In the genomic region with DNA sequence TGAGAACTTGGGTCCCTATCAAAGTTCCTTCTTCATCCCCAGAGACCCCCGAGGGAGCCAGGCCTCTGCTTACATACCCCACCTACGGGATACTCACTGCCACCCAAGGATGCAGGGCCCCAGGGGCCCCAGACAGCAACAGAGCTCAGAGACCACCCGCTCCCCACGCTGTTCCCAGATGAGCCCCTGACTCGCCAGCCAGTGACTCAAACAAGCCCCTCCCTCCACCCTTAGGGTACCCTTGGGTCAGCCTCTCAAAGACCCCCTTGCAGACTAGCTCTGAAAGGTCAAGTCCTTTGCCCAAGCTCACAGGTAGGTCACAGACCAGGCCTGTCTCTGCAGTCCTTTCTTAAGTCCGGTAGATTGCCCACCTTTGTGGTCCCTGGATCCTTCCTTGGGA, we compare ENCODE assay signal across 1 cellular context.
TF ChIP-seq lines count a peak whose summit lies in the region.

No MANE protein-coding gene starts in this region.

TF ChIP-seq in HepG2, 621 proteins besides CTCF, POLR2A, EP300 and RAD21:
- no peak for TF ChIP-seq ATF7-NPFF (CRISPR knock-in tag; IDR thresholded peaks at IDR 0.05; ENCODE audit: low read depth)
- TF ChIP-seq RBM22 (optimal IDR thresholded peaks at IDR 0.05; ENCODE audit: low read length): peak; percentile 52
